In genomic region chr9:133133680-133134418, GRCh38 we compare ENCODE assay signal across 8 cellular contexts. TPM values are rescaled to one million over a fixed set of nuclear protein-coding genes. Genes with fewer than 3 reads are reported as not detected.
DNase-seq lines count a peak whose midpoint lies in the region; ATAC-seq and TF ChIP-seq lines count a peak whose summit lies in the region.

No MANE protein-coding gene starts in this region.

- H3K36me3 Mint-ChIP-seq in CD4-positive, CD25-positive, alpha-beta regulatory T cell = peaks cover 7% of the 10 kb centered on the region
- H3K36me3 Mint-ChIP-seq in neural crest cell (ENCODE audit: low read depth) = no peaks in the 10 kb centered on the region

- H3K27me3 Mint-ChIP-seq in CD4-positive, CD25-positive, alpha-beta regulatory T cell = peaks cover 5% of the 10 kb centered on the region
- H3K27me3 Mint-ChIP-seq in neural crest cell (ENCODE audit: low read depth) = no peaks in the 10 kb centered on the region

- peak; percentile 87 to 97 (median 93) for DNase-seq in CD4-positive, CD25-positive, alpha-beta regulatory T cell
- DNase-seq in PC-9 (peak; percentile 97 to 98), fibroblast of mammary gland (ENCODE audit: low read depth) (peak; percentile 95), neural crest cell (ENCODE audit: low read depth, low spot score) (no peak), stromal cell of bone marrow (ENCODE audit: low read depth) (peak; percentile 91)
- peak; percentile 75 to 79 for DNase-seq in activated T-helper 1 cell treated with anti-CD3 and anti-CD28 coated beads, Interleukin-2, amount 50 U/mL, for 16 hours (ENCODE audit: low read depth in 1 of 2, low spot score in 1 of 2)

- H2AFZ ChIP-seq in PC-9 = no peak overlapping the region

- H3K36me3 ChIP-seq in CD4-positive, CD25-positive, alpha-beta regulatory T cell (ENCODE audit: control insufficient read depth, insufficient read depth, low read length) = no peaks in the 10 kb centered on the region
- no peaks in the 10 kb centered on the region for H3K36me3 ChIP-seq in PC-9 (ENCODE audit: low read depth)

- intact Hi-C loops in PC-9 (cut with micrococcal nuclease; ENCODE audit: unreplicated experiment) = loop anchor here (1.0 kb wide), 1 partner anchor 31 kb away; no protein-coding TSS in a partner anchor

- peak overlapping the region; percentile 100 for H3K27ac ChIP-seq in CD4-positive, CD25-positive, alpha-beta regulatory T cell (ENCODE audit: insufficient read depth, low read length, poor library complexity, severe bottlenecking)
- peak overlapping the region; percentile 70 for H3K27ac ChIP-seq in PC-9

- peaks cover 0 to 1% (median 0%) of the 10 kb centered on the region in 7 donors for H3K9me3 Mint-ChIP-seq in CD4-positive, CD25-positive, alpha-beta regulatory T cell
- no peaks in the 10 kb centered on the region for H3K9me3 Mint-ChIP-seq in neural crest cell

- TSS peak; percentile 73 for BruUV-seq in PC-9 (replicated peaks; lab: Mats Ljungman, UMichigan)

- H3K27me3 ChIP-seq in CD4-positive, CD25-positive, alpha-beta regulatory T cell (ENCODE audit: control insufficient read depth, insufficient read depth, low read length) = no peaks in the 10 kb centered on the region
- H3K27me3 ChIP-seq in PC-9 (ENCODE audit: insufficient read depth, low read depth) = no peaks in the 10 kb centered on the region

- H3K4me3 ChIP-seq in CD4-positive, CD25-positive, alpha-beta regulatory T cell (ENCODE audit: low read depth, low read length) = peak overlapping the region; percentile 54
- no peak overlapping the region; the same call in 1 of the 2 replicates for H3K4me3 ChIP-seq in PC-9
- H3K4me3 ChIP-seq in fibroblast of mammary gland (ENCODE audit: control insufficient read depth, low read depth, low read length) = no peak overlapping the region

- peaks cover 34% of the 10 kb centered on the region for H3K79me2 ChIP-seq in PC-9 (ENCODE audit: low read depth)

- H4K20me1 ChIP-seq in PC-9 (ENCODE audit: insufficient read depth) = peaks cover 7% of the 10 kb centered on the region; the same call in 1 of the 2 replicates

- peaks cover 7 to 91% (median 43%) of the 10 kb centered on the region in 4 donors for H3K4me1 Mint-ChIP-seq in CD4-positive, CD25-positive, alpha-beta regulatory T cell
- H3K4me1 Mint-ChIP-seq in neural crest cell = peaks cover 18% of the 10 kb centered on the region

- H3K9me2 ChIP-seq in PC-9 (ENCODE audit: insufficient read depth) = no peaks in the 10 kb centered on the region

- peak; percentile 89 to 90 for ATAC-seq in CD4-positive, CD25-positive, alpha-beta regulatory T cell (ENCODE audit: low read depth in 2 of 2)
- ATAC-seq in GM19452 (IDR thresholded peaks at IDR 0.05; ENCODE audit: unreplicated experiment) (peak; percentile 83), HG03571 (IDR thresholded peaks at IDR 0.05; ENCODE audit: unreplicated experiment) (peak; percentile 86)

- H3F3A ChIP-seq in PC-9 (ENCODE audit: insufficient read depth, low read depth) = peaks cover 39% of the 10 kb centered on the region

- H3K9me3 ChIP-seq in CD4-positive, CD25-positive, alpha-beta regulatory T cell (ENCODE audit: control insufficient read depth in 2 of 2, low read length in 2 of 2) = no peaks in the 10 kb centered on the region
- H3K9me3 ChIP-seq in PC-9 (ENCODE audit: insufficient read depth, low read depth) = no peaks in the 10 kb centered on the region

- peak overlapping the region; percentile 76 for H3K4me2 ChIP-seq in PC-9

- TF ChIP-seq CTCF in PC-9 (conservative IDR thresholded peaks at IDR 0.05) = no peak
- no peak for TF ChIP-seq CTCF in fibroblast of mammary gland (conservative IDR thresholded peaks at IDR 0.05; ENCODE audit: control insufficient read depth, insufficient read depth, low read depth, low read length)
- no peak for TF ChIP-seq CTCF in neural crest cell (conservative IDR thresholded peaks at IDR 0.05)

- POLR2A ChIA-PET in PC-9 (lab: Charles Lee; ENCODE audit: unreplicated experiment) = interaction anchor here (0.6 to 1.2 kb wide), 8 partner anchors 11 to 1195 kb away, joined by 3 to 16 read pairs (median 4); partner anchors contain the start of genes CACFD1 and GTF3C5

- peak overlapping the region; percentile 70 to 97 (median 90) for H3K4me3 Mint-ChIP-seq in CD4-positive, CD25-positive, alpha-beta regulatory T cell
- H3K4me3 Mint-ChIP-seq in neural crest cell = peak overlapping the region; percentile 27

- CTCF ChIA-PET in PC-9 (lab: Charles Lee) = interaction anchor here (0.6 to 3.2 kb wide), 5 partner anchors 10 to 103 kb away, joined by 3 to 16 read pairs (median 5); partner anchors contain the start of gene GTF3C5

- peaks cover 87% of the 10 kb centered on the region for H3K4me1 ChIP-seq in CD4-positive, CD25-positive, alpha-beta regulatory T cell (ENCODE audit: control insufficient read depth, insufficient read depth, low read length, poor library complexity, severe bottlenecking)
- H3K4me1 ChIP-seq in PC-9 (replicated peaks; ENCODE audit: insufficient read depth) = peaks cover 47% of the 10 kb centered on the region

- H3K27ac Mint-ChIP-seq in CD4-positive, CD25-positive, alpha-beta regulatory T cell = peak overlapping the region; percentile 100
- peak overlapping the region; percentile 99 for H3K27ac Mint-ChIP-seq in neural crest cell (ENCODE audit: unreplicated experiment)

RNA-seq across cellular contexts. Expression of gene RALGDS, which starts 12.8 kb away (rescaled TPM):
- total RNA-seq in CD4-positive, CD25-positive, alpha-beta regulatory T cell = 228 TPM
- polyA plus RNA-seq in CD4-positive, CD25-positive, alpha-beta regulatory T cell = 10 to 100 TPM; 34.6 to 64.2 (median 49.2) TPM
- 24.8 and 30.0 TPM in 2 replicates for total RNA-seq in PC-9 (2021)
- total RNA-seq in neural crest cell = 72.4 and 73.8 TPM in 2 replicates

RNA-seq across cellular contexts. Expression of gene GBGT1, which starts 29.9 kb away (rescaled TPM):
- 1.5 TPM for total RNA-seq in CD4-positive, CD25-positive, alpha-beta regulatory T cell
- 1 to 10 TPM in 1 of 4 donors, under 1 TPM in 1, not detected in 2; 0.67 to 1.6 TPM for polyA plus RNA-seq in CD4-positive, CD25-positive, alpha-beta regulatory T cell
- total RNA-seq in PC-9 (2021) = 1.2 and 3.0 TPM in 2 replicates
- 12.9 and 13.8 TPM in 2 replicates for total RNA-seq in neural crest cell
